11 cellular contexts compared by ENCODE assay signal in genomic region chr2:85995648-85996529, GRCh38.
DNase-seq lines count a peak whose midpoint lies in the region; ATAC-seq and TF ChIP-seq lines count a peak whose summit lies in the region.
"Had no signal": no experiment of that assay in that cellular context is flagged by ENCODE, and none has a peak within 500 bp of the region (broad histone marks: within the 10 kb centered on the region; RNA-seq: fewer than 3 reads in every experiment).

No MANE protein-coding gene starts in this region.

- H3K27me3 ChIP-seq in BLaER1 treated with 17β-estradiol and CSF1 and Interleukin-3, amounts not matched to agents 10 nM and 100 nM = no peaks in the 10 kb centered on the region
- H3K27me3 ChIP-seq in OCI-LY3 (ENCODE audit: low read depth, low read length) = no peaks in the 10 kb centered on the region
- no peaks in the 10 kb centered on the region for H3K27me3 ChIP-seq in right atrium auricular region

- H3K4me2 ChIP-seq in BLaER1 treated with 17β-estradiol and CSF1 and Interleukin-3, amounts not matched to agents 10 nM and 100 nM = peak overlapping the region; percentile 47 to 95 (median 73); a peak in 20 of 22 replicates
- H3K4me2 ChIP-seq in OCI-LY3 (ENCODE audit: low read length) = no peak overlapping the region; the same call in 1 of the 2 replicates

- peaks cover 58 to 100% (median 74%) of the 10 kb centered on the region in 10 experiments for H3K4me1 ChIP-seq in BLaER1 treated with 17β-estradiol and CSF1 and Interleukin-3, amounts not matched to agents 10 nM and 100 nM
- H3K4me1 ChIP-seq in OCI-LY3 (ENCODE audit: low read length) (peaks cover 81% of the 10 kb centered on the region), right atrium auricular region (peaks cover 0 to 69% of the 10 kb centered on the region in 2 donors)

- ATAC-seq in HG02678 (IDR thresholded peaks at IDR 0.05; ENCODE audit: unreplicated experiment) = no peak

- H3K9ac ChIP-seq in BLaER1 treated with 17β-estradiol and CSF1 and Interleukin-3, amounts not matched to agents 10 nM and 100 nM = peak overlapping the region in 1 of 11 experiments; percentile 19; a peak in 1 of 22 replicates
- no peak overlapping the region; the same call in 1 of the 2 replicates for H3K9ac ChIP-seq in OCI-LY3 (ENCODE audit: low read length)

- DNase-seq in right atrium auricular region (ENCODE audit: low spot score) (peak; percentile 54), NCI-H2227 treated with DMSO at 0.1 percent for 48 hours (lab: John Stamatoyannopoulos, UW) (no peak), RKO (ENCODE audit: low spot score) (no peak), foreskin melanocyte (no peak)
- DNase-seq: CD4-positive, alpha-beta T cell; SHP77 treated with DMSO at 0.1 percent for 48 hours; WERI-Rb-1 had no signal

- no peaks in the 10 kb centered on the region for H3K36me3 ChIP-seq in BLaER1 treated with 17β-estradiol and CSF1 and Interleukin-3, amounts not matched to agents 10 nM and 100 nM
- no peaks in the 10 kb centered on the region for H3K36me3 ChIP-seq in OCI-LY3 (replicated peaks; ENCODE audit: low read depth, low read length)
- no peaks in the 10 kb centered on the region for H3K36me3 ChIP-seq in right atrium auricular region
- H3K36me3 ChIP-seq: WERI-Rb-1 had no signal

- no peak overlapping the region for H3K4me3 ChIP-seq in BLaER1 treated with 17β-estradiol and CSF1 and Interleukin-3, amounts not matched to agents 10 nM and 100 nM
- H3K4me3 ChIP-seq in OCI-LY3 (ENCODE audit: low read length) = no peak overlapping the region
- H3K4me3 ChIP-seq in right atrium auricular region = no peak overlapping the region
- no peak overlapping the region for H3K4me3 ChIP-seq in skin epidermis

- no peaks in the 10 kb centered on the region for H4K20me1 ChIP-seq in BLaER1 treated with 17β-estradiol and CSF1 and Interleukin-3, amounts not matched to agents 10 nM and 100 nM
- no peaks in the 10 kb centered on the region for H4K20me1 ChIP-seq in OCI-LY3 (ENCODE audit: insufficient read depth, low read length)

- H3K79me2 ChIP-seq in OCI-LY3 (ENCODE audit: low read length) = no peaks in the 10 kb centered on the region

- peaks cover 0 to 8% (median 0%) of the 10 kb centered on the region in 11 experiments; a peak in 6 of 22 replicates for H3K9me3 ChIP-seq in BLaER1 treated with 17β-estradiol and CSF1 and Interleukin-3, amounts not matched to agents 10 nM and 100 nM (replicated peaks in 1 of 11)
- no peaks in the 10 kb centered on the region for H3K9me3 ChIP-seq in OCI-LY3 (ENCODE audit: insufficient read depth, low read length)
- no peaks in the 10 kb centered on the region for H3K9me3 ChIP-seq in right atrium auricular region

- H3K27ac ChIP-seq in BLaER1 treated with 17β-estradiol and CSF1 and Interleukin-3, amounts not matched to agents 10 nM and 100 nM = peak overlapping the region in 6 of 11 experiments; percentile 15 to 85 (median 59); a peak in 4 of 22 replicates
- peak overlapping the region; percentile 88; the same call in 1 of the 2 replicates for H3K27ac ChIP-seq in OCI-LY3 (ENCODE audit: low read length)
- H3K27ac ChIP-seq in right atrium auricular region = peak overlapping the region; percentile 62 to 75
- peak overlapping the region in 18 of 21 experiments; percentile 3 to 95 (median 74) for H3K27ac ChIP-seq in skin epidermis
- H3K27ac ChIP-seq: WERI-Rb-1 had no signal

- TF ChIP-seq CTCF in OCI-LY3 (IDR thresholded peaks at IDR 0.05; ENCODE audit: low read depth, low read length) = no peak
- TF ChIP-seq CTCF in right atrium auricular region (IDR thresholded peaks at IDR 0.05) = no peak

- no peak overlapping the region for H2AFZ ChIP-seq in OCI-LY3 (ENCODE audit: low read depth, low read length)
